Comparison of ENCODE assay signal across 23 cellular contexts in genomic region chr13:23991119-23991518, GRCh38.
DNase-seq lines count a peak whose midpoint lies in the region; ATAC-seq, FAIRE-seq and TF ChIP-seq lines count a peak whose summit lies in the region.
"Had no signal": no experiment of that assay in that cellular context is flagged by ENCODE, and none has a peak within 500 bp of the region (broad histone marks: within the 10 kb centered on the region; RNA-seq: fewer than 3 reads in every experiment).

No MANE protein-coding gene starts in this region.

- H3K4me3 ChIP-seq in astrocyte (ENCODE audit: insufficient read depth, low read depth, low read length) = no peak overlapping the region
- H3K4me3 ChIP-seq in parathyroid adenoma (ENCODE audit: low read depth, low read length) = no peak overlapping the region
- H3K4me3 ChIP-seq: GM23338 had no signal

- H3K27ac Mint-ChIP-seq in astrocyte (ENCODE audit: unreplicated experiment) = no peak overlapping the region
- H3K27ac Mint-ChIP-seq in glutamatergic neuron (ENCODE audit: unreplicated experiment) = peak overlapping the region; percentile 7
- H3K27ac Mint-ChIP-seq: B cell; CD8-positive, alpha-beta memory T cell; GM23338; H9 had no signal

- H3K27me3 ChIP-seq in astrocyte (ENCODE audit: insufficient read depth, low read length) (peaks cover 8% of the 10 kb centered on the region), parathyroid adenoma (ENCODE audit: control insufficient read depth, insufficient read depth, low read length) (no peaks in the 10 kb centered on the region)

- no peak overlapping the region for H3K9ac ChIP-seq in astrocyte (ENCODE audit: low read length)
- H3K9ac ChIP-seq in parathyroid adenoma = no peak overlapping the region

- no peak for ATAC-seq in GM21529 (IDR thresholded peaks at IDR 0.05; ENCODE audit: unreplicated experiment)
- ATAC-seq: GM23338, Panc1 had no signal

- no peaks in the 10 kb centered on the region for H3K9me3 ChIP-seq in astrocyte (ENCODE audit: insufficient read depth, low read depth, low read length)
- no peaks in the 10 kb centered on the region for H3K9me3 ChIP-seq in parathyroid adenoma (ENCODE audit: control insufficient read depth, low read length)

- peak; percentile 25 for DNase-seq in astrocyte (ENCODE audit: low read depth)
- DNase-seq in glutamatergic neuron = no peak
- no peak for DNase-seq in DMS79 (lab: John Stamatoyannopoulos, UW)
- DNase-seq in NK-92 (lab: John Stamatoyannopoulos, UW; ENCODE audit: unreplicated experiment) = no peak
- no peak for DNase-seq in NCI-H510A treated with DMSO at 0.1 percent for 48 hours (lab: John Stamatoyannopoulos, UW)
- DNase-seq: Calu3; CD8-positive, alpha-beta memory T cell; DND-41; H9; IMR-90; KG1; MM.1S; NCI-H2029; NCI-H446; NCI-H526; SHP77 treated with DMSO at 0.1 percent for 48 hours had no signal

- H3K4me1 ChIP-seq in astrocyte (ENCODE audit: insufficient read depth, low read length) (no peaks in the 10 kb centered on the region), parathyroid adenoma (peaks cover 24% of the 10 kb centered on the region)

- TF ChIP-seq CTCF in astrocyte (IDR thresholded peaks at IDR 0.05; ENCODE audit: insufficient read depth, low read depth, low read length) (no peak), glutamatergic neuron (IDR thresholded peaks at IDR 0.05; ENCODE audit: partially characterized antibody, unreplicated experiment) (no peak), parathyroid adenoma (IDR thresholded peaks at IDR 0.05) (no peak)

- no peaks in the 10 kb centered on the region for H3K36me3 ChIP-seq in astrocyte (ENCODE audit: insufficient read depth, low read length)
- H3K36me3 ChIP-seq in parathyroid adenoma (ENCODE audit: control insufficient read depth, insufficient read depth, low read length) = no peaks in the 10 kb centered on the region

- peaks cover 10% of the 10 kb centered on the region for H3K27me3 Mint-ChIP-seq in astrocyte (ENCODE audit: low read depth, unreplicated experiment)
- peaks cover 5% of the 10 kb centered on the region for H3K27me3 Mint-ChIP-seq in glutamatergic neuron (ENCODE audit: unreplicated experiment)

- no peak overlapping the region for H2AFZ ChIP-seq in astrocyte (ENCODE audit: low read depth, low read length)
- no peak overlapping the region for H2AFZ ChIP-seq in parathyroid adenoma
- H2AFZ ChIP-seq: GM23338 had no signal

- H3K36me3 Mint-ChIP-seq in astrocyte (ENCODE audit: low read depth, unreplicated experiment) = peaks cover 29% of the 10 kb centered on the region
- peaks cover 2% of the 10 kb centered on the region for H3K36me3 Mint-ChIP-seq in glutamatergic neuron (ENCODE audit: unreplicated experiment)

- H3K9me3 Mint-ChIP-seq in astrocyte (ENCODE audit: unreplicated experiment) (peaks cover 2% of the 10 kb centered on the region), glutamatergic neuron (ENCODE audit: unreplicated experiment) (peaks cover 8% of the 10 kb centered on the region)
- H3K9me3 Mint-ChIP-seq: CD8-positive, alpha-beta memory T cell had no signal

- H3K4me2 ChIP-seq in astrocyte (ENCODE audit: low read length) (no peak overlapping the region), parathyroid adenoma (ENCODE audit: low read length) (peak overlapping the region; percentile 29)
- H3K4me2 ChIP-seq: GM23338 had no signal

- FAIRE-seq in astrocyte (lab: Jason Lieb, UNC) = no peak
- FAIRE-seq: GM18507 had no signal

- no peaks in the 10 kb centered on the region for H4K20me1 ChIP-seq in astrocyte (ENCODE audit: insufficient read depth, low read length)

- H3K4me3 Mint-ChIP-seq in astrocyte (ENCODE audit: unreplicated experiment) = no peak overlapping the region
- peak overlapping the region; percentile 48 for H3K4me3 Mint-ChIP-seq in glutamatergic neuron (ENCODE audit: unreplicated experiment)
- H3K4me3 Mint-ChIP-seq: B cell; CD8-positive, alpha-beta memory T cell; GM23338; H9 had no signal

- H3K79me2 ChIP-seq in astrocyte (ENCODE audit: insufficient read depth, low read length) (no peaks in the 10 kb centered on the region), parathyroid adenoma (peaks cover 14% of the 10 kb centered on the region)

- H3K27ac ChIP-seq in astrocyte (ENCODE audit: low read depth, low read length) (no peak overlapping the region), parathyroid adenoma (no peak overlapping the region)
- H3K27ac ChIP-seq: C4-2B had no signal

- peaks cover 25% of the 10 kb centered on the region for H3K4me1 Mint-ChIP-seq in astrocyte (ENCODE audit: low read depth, unreplicated experiment)
- peaks cover 35% of the 10 kb centered on the region for H3K4me1 Mint-ChIP-seq in glutamatergic neuron (ENCODE audit: low read depth, unreplicated experiment)
- H3K4me1 Mint-ChIP-seq: B cell had no signal
